In the genomic region with DNA sequence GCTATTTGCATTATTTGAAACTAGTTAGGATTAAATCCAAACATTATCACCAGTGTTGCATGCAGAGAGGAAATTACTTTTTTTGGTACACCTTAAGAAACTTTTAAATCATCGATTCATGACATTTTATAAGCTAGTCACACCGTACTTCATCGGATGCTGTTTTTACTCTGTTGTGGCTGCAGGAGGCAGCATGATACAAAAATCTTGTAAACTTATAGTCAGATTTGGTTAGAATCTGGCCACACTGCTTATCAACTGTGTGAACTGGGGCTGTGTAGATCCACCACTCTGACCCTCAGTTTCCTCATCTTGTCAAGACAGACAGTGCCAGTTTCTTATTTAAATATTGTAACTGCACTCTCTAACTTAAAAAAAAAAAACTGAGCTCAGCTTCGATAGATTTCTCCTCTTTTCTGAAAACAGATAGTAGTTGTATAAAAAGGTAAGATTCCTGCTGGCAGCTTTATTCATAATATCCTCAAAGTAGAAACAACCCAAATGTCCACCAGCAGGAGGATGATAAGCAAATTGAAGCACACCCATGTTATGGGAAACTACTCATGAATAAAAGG, we compare ENCODE assay signal across 8 cellular contexts.
A peak's percentile ranks its signal among the peaks of the same experiment; 100 is the strongest.
DNase-seq lines count a peak whose midpoint lies in the region; ATAC-seq and TF ChIP-seq lines count a peak whose summit lies in the region.

No MANE protein-coding gene starts in this region.

- H4K20me1 ChIP-seq in SK-N-SH (ENCODE audit: insufficient read depth) = no peaks in the 10 kb centered on the region
- H4K20me1 ChIP-seq in smooth muscle cell (ENCODE audit: low read depth) = no peaks in the 10 kb centered on the region

- H3K4me3 ChIP-seq in SK-N-SH (ENCODE audit: low read depth in 2 of 2, low read length in 1 of 2) (no peak overlapping the region), gastroesophageal sphincter (no peak overlapping the region), smooth muscle cell (no peak overlapping the region)

- 60% methylated on average over 4 of the region's 4 CpGs for WGBS in SK-N-SH (ENCODE audit: low lambda C conversion rate)
- 49 to 51% methylated on average over 4 of the region's 4 CpGs for WGBS in gastroesophageal sphincter (ENCODE audit: low coverage in 1 of 2), 2 donors
- WGBS in smooth muscle cell (ENCODE audit: low lambda C conversion rate) = 84% methylated on average over 4 of the region's 4 CpGs

- H3K9me3 ChIP-seq in SK-N-SH (no peaks in the 10 kb centered on the region), gastroesophageal sphincter (no peaks in the 10 kb centered on the region), smooth muscle cell (replicated peaks; ENCODE audit: low read depth) (no peaks in the 10 kb centered on the region)

- H3K79me2 ChIP-seq in SK-N-SH (ENCODE audit: insufficient read depth) (no peaks in the 10 kb centered on the region), smooth muscle cell (ENCODE audit: low read depth) (no peaks in the 10 kb centered on the region)

- TF ChIP-seq CTCF in SK-N-SH (IDR thresholded peaks at IDR 0.05) = peak; percentile 63
- peak in 3 of 4 experiments; percentile 20 to 37 (median 29) for TF ChIP-seq CTCF in gastroesophageal sphincter (IDR thresholded peaks at IDR 0.05)
- TF ChIP-seq CTCF in smooth muscle cell (IDR thresholded peaks at IDR 0.05; ENCODE audit: borderline replicate concordance, insufficient read depth, poor library complexity, severe bottlenecking) = peak; percentile 49

- H2AFZ ChIP-seq in SK-N-SH (ENCODE audit: low read depth) (no peak overlapping the region), smooth muscle cell (ENCODE audit: low read depth) (no peak overlapping the region)

- POLR2A ChIA-PET in SK-N-SH (lab: Yijun Ruan, JAX) = interaction anchor here (1.5 kb wide), 1 partner anchor 47 kb away, joined by 5 read pairs; no protein-coding TSS in a partner anchor

- TF ChIP-seq POLR2A in gastroesophageal sphincter (IDR thresholded peaks at IDR 0.05) = no peak

- H3K27ac ChIP-seq in SK-N-SH (ENCODE audit: low read depth in 2 of 2, low read length in 1 of 2) = peak overlapping the region in 1 of 2 experiments; percentile 89; a peak in 2 of 4 replicates
- no peak overlapping the region for H3K27ac ChIP-seq in gastroesophageal sphincter
- H3K27ac ChIP-seq in smooth muscle cell (ENCODE audit: low read depth) = no peak overlapping the region

- no peak for ATAC-seq in gastroesophageal sphincter
- no peak for ATAC-seq in HG03095 (IDR thresholded peaks at IDR 0.05; ENCODE audit: unreplicated experiment)
- ATAC-seq in GM21825 (IDR thresholded peaks at IDR 0.05; ENCODE audit: unreplicated experiment) = no peak

- H3K36me3 ChIP-seq in SK-N-SH (replicated peaks in 1 of 2; ENCODE audit: control insufficient read depth in 1 of 2, insufficient read depth in 2 of 2, low read length in 1 of 2) (no peaks in the 10 kb centered on the region), gastroesophageal sphincter (no peaks in the 10 kb centered on the region), smooth muscle cell (ENCODE audit: low read depth) (no peaks in the 10 kb centered on the region)

- CTCF ChIA-PET in SK-N-SH (lab: Yijun Ruan, JAX) = interaction anchor here (0.6 to 4.9 kb wide), 54 partner anchors 8 to 1338 kb away, joined by 3 to 181 read pairs (median 5); a partner anchor contains a TSS

- H3K4me1 ChIP-seq in SK-N-SH (ENCODE audit: control insufficient read depth in 1 of 2, insufficient read depth in 2 of 2, low read depth in 1 of 2, low read length in 1 of 2) = peaks cover 0 to 32% of the 10 kb centered on the region in 2 experiments; a peak in 2 of 4 replicates
- H3K4me1 ChIP-seq in gastroesophageal sphincter = no peaks in the 10 kb centered on the region
- no peaks in the 10 kb centered on the region for H3K4me1 ChIP-seq in smooth muscle cell (ENCODE audit: low read depth)

- DNase-seq in NCI-H2196 (lab: John Stamatoyannopoulos, UW; ENCODE audit: unreplicated experiment) (peak; percentile 11), NCI-H2196 treated with DMSO at 0.1 percent for 48 hours (lab: John Stamatoyannopoulos, UW; ENCODE audit: unreplicated experiment) (no peak), SK-N-SH (peak; percentile 33), smooth muscle cell (lab: John Stamatoyannopoulos, UW; ENCODE audit: unreplicated experiment) (no peak)
- DNase-seq in stimulated activated CD4-positive, alpha-beta T cell treated with anti-CD3 and anti-CD28 coated beads, Interleukin-4, amount 100 ng/mL, for 4 hours = no peak

- H3K4me2 ChIP-seq in SK-N-SH (no peak overlapping the region), smooth muscle cell (no peak overlapping the region)

- peak; percentile 92 for TF ChIP-seq RAD21 in SK-N-SH (IDR thresholded peaks at IDR 0.05; ENCODE audit: low read length)

- H3F3A ChIP-seq in SK-N-SH (replicated peaks; ENCODE audit: insufficient read depth) (no peaks in the 10 kb centered on the region), smooth muscle cell (ENCODE audit: low read depth) (no peaks in the 10 kb centered on the region)

- H3K9ac ChIP-seq in SK-N-SH (no peak overlapping the region), smooth muscle cell (ENCODE audit: low read depth) (no peak overlapping the region)

- H3K27me3 ChIP-seq in SK-N-SH (ENCODE audit: insufficient read depth) (no peaks in the 10 kb centered on the region), gastroesophageal sphincter (no peaks in the 10 kb centered on the region), smooth muscle cell (ENCODE audit: low read depth) (no peaks in the 10 kb centered on the region)

- TF ChIP-seq EP300 in SK-N-SH (IDR thresholded peaks at IDR 0.05; ENCODE audit: borderline replicate concordance in 1 of 2, low read depth in 1 of 2, low read length in 1 of 2) (0 out of 4 replicates have a peak, but pooled peaks of 1 of the 2 experiments have one; percentile 5), gastroesophageal sphincter (IDR thresholded peaks at IDR 0.05) (no peak)

- H3K9me2 ChIP-seq in SK-N-SH = no peaks in the 10 kb centered on the region

TF ChIP-seq in SK-N-SH, 30 proteins besides CTCF, POLR2A, EP300 and RAD21:
- TF ChIP-seq TCF12 (IDR thresholded peaks at IDR 0.05) = no peak
- no peak for TF ChIP-seq CHD2 (IDR thresholded peaks at IDR 0.05; ENCODE audit: low read length, partially characterized antibody)
- peak; percentile 68 for TF ChIP-seq SMC3 (IDR thresholded peaks at IDR 0.05; ENCODE audit: low read depth, low read length)
- TF ChIP-seq ELF1 (IDR thresholded peaks at IDR 0.05) = no peak
- TF ChIP-seq EZH2phosphoT487 (IDR thresholded peaks at IDR 0.05; ENCODE audit: borderline replicate concordance, low read depth) = no peak
- TF ChIP-seq, protein P1, sequence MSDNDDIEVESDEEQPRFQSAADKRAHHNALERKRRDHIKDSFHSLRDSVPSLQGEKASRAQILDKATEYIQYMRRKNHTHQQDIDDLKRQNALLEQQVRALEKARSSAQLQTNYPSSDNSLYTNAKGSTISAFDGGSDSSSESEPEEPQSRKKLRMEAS (IDR thresholded peaks at IDR 0.05; ENCODE audit: low read depth) = no peak
- no peak for TF ChIP-seq POLR2AphosphoS5 (IDR thresholded peaks at IDR 0.05; ENCODE audit: low read depth, low read length)
- TF ChIP-seq, protein P2, sequence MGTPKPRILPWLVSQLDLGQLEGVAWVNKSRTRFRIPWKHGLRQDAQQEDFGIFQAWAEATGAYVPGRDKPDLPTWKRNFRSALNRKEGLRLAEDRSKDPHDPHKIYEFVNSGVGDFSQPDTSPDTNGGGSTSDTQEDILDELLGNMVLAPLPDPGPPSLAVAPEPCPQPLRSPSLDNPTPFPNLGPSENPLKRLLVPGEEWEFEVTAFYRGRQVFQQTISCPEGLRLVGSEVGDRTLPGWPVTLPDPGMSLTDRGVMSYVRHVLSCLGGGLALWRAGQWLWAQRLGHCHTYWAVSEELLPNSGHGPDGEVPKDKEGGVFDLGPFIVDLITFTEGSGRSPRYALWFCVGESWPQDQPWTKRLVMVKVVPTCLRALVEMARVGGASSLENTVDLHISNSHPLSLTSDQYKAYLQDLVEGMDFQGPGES (IDR thresholded peaks at IDR 0.05; ENCODE audit: low read depth, low read length) = no peak

Comparison
In these comparisons a context has a peak if more than half of its experiments do, and no peak if none do; other contexts are left out.
1. DNase-seq: peak in NCI-H2196 (single experiment) and SK-N-SH (single experiment); none in NCI-H2196 treated with DMSO at 0.1 percent for 48 hours (single experiment), smooth muscle cell (single experiment) and stimulated activated CD4-positive, alpha-beta T cell treated with anti-CD3 and anti-CD28 coated beads, Interleukin-4, amount 100 ng/mL, for 4 hours (0 of 2).
2. Peak in every context shown above with its lines, with median percentiles within 50 percentile points of each other: CTCF ChIP-seq.